ENCODE assay signal across 21 cellular contexts in the genomic region with DNA sequence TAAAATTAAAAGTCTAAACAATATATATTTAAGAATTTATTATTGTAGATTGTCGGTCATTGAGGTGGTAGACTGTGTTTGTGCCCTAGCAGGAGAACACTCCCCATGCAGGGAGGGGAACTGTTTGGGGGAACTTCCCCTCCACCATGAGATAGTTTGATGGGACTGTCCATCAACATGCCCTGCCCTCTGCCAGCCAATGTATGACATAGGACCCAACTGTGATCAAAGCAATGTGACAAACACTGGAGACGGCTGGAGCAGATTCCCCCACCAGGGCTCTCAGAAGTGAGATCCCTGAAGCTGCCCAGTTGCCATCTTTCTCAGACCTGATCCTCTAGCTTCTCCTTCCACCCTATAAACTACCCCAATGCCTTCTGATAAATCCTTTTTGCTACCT. TPM values are rescaled to one million over a fixed set of nuclear protein-coding genes. Genes with fewer than 3 reads are reported as not detected.
A peak's percentile ranks its signal among the peaks of the same experiment; 100 is the strongest.
DNase-seq lines count a peak whose midpoint lies in the region; ATAC-seq, FAIRE-seq and TF ChIP-seq lines count a peak whose summit lies in the region.
"Had no signal": no experiment of that assay in that cellular context is flagged by ENCODE, and none has a peak within 500 bp of the region (broad histone marks: within the 10 kb centered on the region; RNA-seq: fewer than 3 reads in every experiment).

No MANE protein-coding gene starts in this region.

- DNase-seq in activated naive CD4-positive, alpha-beta T cell treated with Interleukin-2 at 50 U/mL for 16 hours: no peak
- DNase-seq in GM19239 (ENCODE audit: insufficient read length, low spot score) (no peak), activated B cell treated with CpG ODN at 0.5 μM for 24 hours (no peak), Ammon's horn (ENCODE audit: low spot score) (no peak), NCI-H446 (lab: John Stamatoyannopoulos, UW) (no peak)
- DNase-seq: activated naive CD8-positive, alpha-beta T cell treated with anti-CD3 and anti-CD28 coated beads for 36 hours; left ventricle myocardium inferior; naive thymus-derived CD8-positive, alpha-beta T cell; NCI-H1048; NCI-H187; NCI-H69; stimulated activated CD4-positive, alpha-beta T cell treated with anti-CD3 and anti-CD28 coated beads, Interleukin-4, amount 100 ng/mL, for 1 hour; stimulated activated naive CD4-positive, alpha-beta T cell treated with Interleukin-2 at 50 U/mL for 16 hours; testis had no signal

- POLR2A ChIA-PET in activated B cell treated with CpG ODN at 0.5 μM for 24 hours (lab: Charles Lee): no interaction called here

- intact Hi-C loops in activated B cell treated with CpG ODN at 0.5 μM for 24 hours (cut with micrococcal nuclease): loop anchor here (5.0 kb wide), 2 partner anchors 35 to 50 kb away; no protein-coding TSS in a partner anchor

- FAIRE-seq in GM19239 (lab: Jason Lieb, UNC): peak; percentile 77
- FAIRE-seq: H1, islet of Langerhans had no signal

- peak overlapping the region; percentile 23 for H3K27ac Mint-ChIP-seq in activated naive CD4-positive, alpha-beta T cell treated with anti-CD3 and anti-CD28 coated beads, Interleukin-2, amount 50 U/mL, for 24 hours
- H3K27ac Mint-ChIP-seq in activated B cell treated with CpG ODN at 0.5 μM for 24 hours: peak overlapping the region; percentile 81
- H3K27ac Mint-ChIP-seq: WTC11 had no signal

- H3K4me1 Mint-ChIP-seq in activated naive CD4-positive, alpha-beta T cell treated with anti-CD3 and anti-CD28 coated beads, Interleukin-2, amount 50 U/mL, for 24 hours: peaks cover 67% of the 10 kb centered on the region
- H3K4me1 Mint-ChIP-seq in activated B cell treated with CpG ODN at 0.5 μM for 24 hours: peaks cover 68% of the 10 kb centered on the region

- peaks cover 4% of the 10 kb centered on the region for H3K9me3 Mint-ChIP-seq in activated naive CD4-positive, alpha-beta T cell treated with anti-CD3 and anti-CD28 coated beads, Interleukin-2, amount 50 U/mL, for 24 hours
- H3K9me3 Mint-ChIP-seq in activated B cell treated with CpG ODN at 0.5 μM for 24 hours: no peaks in the 10 kb centered on the region
- H3K9me3 Mint-ChIP-seq: central memory CD8-positive, alpha-beta T cell; WTC11 had no signal

- H3K27me3 Mint-ChIP-seq in activated naive CD4-positive, alpha-beta T cell treated with anti-CD3 and anti-CD28 coated beads, Interleukin-2, amount 50 U/mL, for 24 hours: no peaks in the 10 kb centered on the region
- no peaks in the 10 kb centered on the region for H3K27me3 Mint-ChIP-seq in activated B cell treated with CpG ODN at 0.5 μM for 24 hours
- H3K27me3 Mint-ChIP-seq: activated naive CD8-positive, alpha-beta T cell treated with anti-CD3 and anti-CD28 coated beads for 36 hours; central memory CD8-positive, alpha-beta T cell; naive thymus-derived CD8-positive, alpha-beta T cell had no signal

- H3K4me3 Mint-ChIP-seq in activated naive CD4-positive, alpha-beta T cell treated with anti-CD3 and anti-CD28 coated beads, Interleukin-2, amount 50 U/mL, for 24 hours: no peak overlapping the region
- peak overlapping the region; percentile 11 for H3K4me3 Mint-ChIP-seq in activated B cell treated with CpG ODN at 0.5 μM for 24 hours
- H3K4me3 Mint-ChIP-seq: activated naive CD8-positive, alpha-beta T cell treated with anti-CD3 and anti-CD28 coated beads for 36 hours; mesothelial cell of epicardium; WTC11 had no signal

- CTCF ChIA-PET in activated B cell treated with CpG ODN at 0.5 μM for 24 hours (lab: Charles Lee): no interaction called here

- no peak for TF ChIP-seq CTCF in activated B cell treated with CpG ODN at 0.5 μM for 24 hours (IDR thresholded peaks at IDR 0.05)

- peak; percentile 29 for ATAC-seq in activated B cell treated with CpG ODN at 0.5 μM for 24 hours (ENCODE audit: low read depth)
- no peak for ATAC-seq in HG02623 (IDR thresholded peaks at IDR 0.05; ENCODE audit: unreplicated experiment)
- ATAC-seq: naive thymus-derived CD8-positive, alpha-beta T cell; WTC11 had no signal

- H3K36me3 Mint-ChIP-seq in activated naive CD4-positive, alpha-beta T cell treated with anti-CD3 and anti-CD28 coated beads, Interleukin-2, amount 50 U/mL, for 24 hours: peaks cover 3% of the 10 kb centered on the region
- peaks cover 4% of the 10 kb centered on the region for H3K36me3 Mint-ChIP-seq in activated B cell treated with CpG ODN at 0.5 μM for 24 hours (ENCODE audit: low read depth)
- H3K36me3 Mint-ChIP-seq: mesothelial cell of epicardium; naive thymus-derived CD8-positive, alpha-beta T cell had no signal

RNA-seq across cellular contexts. Expression of a gene that starts 44.9 kb away (rescaled TPM):
- total RNA-seq in activated B cell treated with CpG ODN at 0.5 μM for 24 hours: 86.3 and 101 TPM in 2 replicates
